Comparison of ENCODE assay signal across 8 cellular contexts in the genomic region with DNA sequence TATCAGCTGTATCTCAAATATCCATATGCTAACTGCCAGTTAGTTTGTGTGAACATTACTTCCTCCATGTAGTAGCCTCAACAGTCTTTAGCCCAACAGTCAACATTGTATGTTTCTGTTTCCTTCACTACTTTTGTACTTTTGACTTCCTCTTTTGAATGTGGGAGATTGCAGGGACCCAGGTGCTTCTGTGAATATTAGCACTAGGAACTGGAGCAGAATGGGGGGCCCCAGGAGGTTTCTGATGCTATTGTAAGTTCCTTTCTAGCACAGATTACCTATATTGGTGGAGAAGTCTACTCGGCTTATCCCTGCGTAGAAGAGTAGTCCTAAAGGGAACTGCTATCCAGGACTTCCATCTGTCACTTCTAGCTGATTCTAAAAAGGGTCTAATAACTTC.
DNase-seq lines count a peak whose midpoint lies in the region; ATAC-seq and TF ChIP-seq lines count a peak whose summit lies in the region.

No MANE protein-coding gene starts in this region.

- H3K27me3 ChIP-seq in muscle layer of duodenum (ENCODE audit: low read depth, low read length): no peaks in the 10 kb centered on the region
- no peaks in the 10 kb centered on the region for H3K27me3 ChIP-seq in brain microvascular endothelial cell (replicated peaks)

- peak; percentile 76 for DNase-seq in RPMI8226
- no peak for DNase-seq in HUDEP-2 (lab: John Stamatoyannopoulos, UW; ENCODE audit: unreplicated experiment in 76 of 76)
- DNase-seq in activated CD4-positive, CD25-positive, alpha-beta regulatory T cell (lab: John Stamatoyannopoulos, UW): no peak
- DNase-seq in T1000 (lab: John Stamatoyannopoulos, UW): no peak
- no peak for DNase-seq in brain microvascular endothelial cell

- no peaks in the 10 kb centered on the region for H3K4me1 ChIP-seq in muscle layer of duodenum (ENCODE audit: control insufficient read depth in 1 of 2, insufficient read depth in 2 of 2, low read length in 2 of 2)

- H3K4me3 ChIP-seq in muscle layer of duodenum (ENCODE audit: low read depth in 1 of 2, low read length in 2 of 2) (peak overlapping the region in 1 of 2 donors; percentile 56), brain microvascular endothelial cell (ENCODE audit: low read depth, low read length) (no peak overlapping the region)

- H3K9me3 ChIP-seq in muscle layer of duodenum (ENCODE audit: control insufficient read depth in 1 of 2, low read length in 2 of 2): no peaks in the 10 kb centered on the region

- no peak for TF ChIP-seq CTCF in brain microvascular endothelial cell (IDR thresholded peaks at IDR 0.05; ENCODE audit: low read depth, low read length, missing control alignments)

- in situ Hi-C loops in brain microvascular endothelial cell (cut with HindIII; ENCODE audit: low pct_ligation_motif_present, low sequenced_read_pairs): no loop called here

- peak overlapping the region; percentile 79 for H3K27ac ChIP-seq in muscle layer of duodenum (ENCODE audit: low read length)
- no peak overlapping the region for H3K27ac ChIP-seq in brain microvascular endothelial cell

- H3K36me3 ChIP-seq in muscle layer of duodenum (ENCODE audit: control insufficient read depth in 1 of 2, insufficient read depth in 2 of 2, low read length in 2 of 2): no peaks in the 10 kb centered on the region
- H3K36me3 ChIP-seq in brain microvascular endothelial cell (replicated peaks): no peaks in the 10 kb centered on the region

- ATAC-seq in GM18520 (IDR thresholded peaks at IDR 0.05; ENCODE audit: unreplicated experiment) (peak; percentile 37), HG02759 (IDR thresholded peaks at IDR 0.05; ENCODE audit: unreplicated experiment) (peak; percentile 26)
